ENCODE assay signal across 1 cellular context in genomic region chr6:2858678-2859324, GRCh38.
TF ChIP-seq lines count a peak whose summit lies in the region.

No MANE protein-coding gene starts in this region.

TF ChIP-seq in K562, 482 proteins besides CTCF, POLR2A, EP300 and RAD21 (continued from another document and continues in another):
- no peak for TF ChIP-seq NR2C1 (IDR thresholded peaks at IDR 0.05)
- 0 out of 2 replicates have a peak, but pooled peaks have one; percentile 42 for TF ChIP-seq NR2C1 (tag; IDR thresholded peaks at IDR 0.05)
- no peak for TF ChIP-seq ZNF140 (CRISPR knock-in tag; IDR thresholded peaks at IDR 0.05)
- TF ChIP-seq ZKSCAN1 (IDR thresholded peaks at IDR 0.05; ENCODE audit: low read depth, low read length): no peak
- TF ChIP-seq HIVEP1 (CRISPR knock-in tag; IDR thresholded peaks at IDR 0.05): no peak
- TF ChIP-seq MEF2A (IDR thresholded peaks at IDR 0.05; ENCODE audit: control insufficient read depth, low read depth, low read length): no peak
- TF ChIP-seq GATAD2A (IDR thresholded peaks at IDR 0.05): 0 out of 2 replicates have a peak, but pooled peaks have one; percentile 25
- no peak for TF ChIP-seq PML (IDR thresholded peaks at IDR 0.05; ENCODE audit: low read length)
- no peak for TF ChIP-seq PHB2 (IDR thresholded peaks at IDR 0.05; ENCODE audit: low read depth)
- TF ChIP-seq SRF (CRISPR knock-in tag; IDR thresholded peaks at IDR 0.05): no peak
- TF ChIP-seq, protein P1, sequence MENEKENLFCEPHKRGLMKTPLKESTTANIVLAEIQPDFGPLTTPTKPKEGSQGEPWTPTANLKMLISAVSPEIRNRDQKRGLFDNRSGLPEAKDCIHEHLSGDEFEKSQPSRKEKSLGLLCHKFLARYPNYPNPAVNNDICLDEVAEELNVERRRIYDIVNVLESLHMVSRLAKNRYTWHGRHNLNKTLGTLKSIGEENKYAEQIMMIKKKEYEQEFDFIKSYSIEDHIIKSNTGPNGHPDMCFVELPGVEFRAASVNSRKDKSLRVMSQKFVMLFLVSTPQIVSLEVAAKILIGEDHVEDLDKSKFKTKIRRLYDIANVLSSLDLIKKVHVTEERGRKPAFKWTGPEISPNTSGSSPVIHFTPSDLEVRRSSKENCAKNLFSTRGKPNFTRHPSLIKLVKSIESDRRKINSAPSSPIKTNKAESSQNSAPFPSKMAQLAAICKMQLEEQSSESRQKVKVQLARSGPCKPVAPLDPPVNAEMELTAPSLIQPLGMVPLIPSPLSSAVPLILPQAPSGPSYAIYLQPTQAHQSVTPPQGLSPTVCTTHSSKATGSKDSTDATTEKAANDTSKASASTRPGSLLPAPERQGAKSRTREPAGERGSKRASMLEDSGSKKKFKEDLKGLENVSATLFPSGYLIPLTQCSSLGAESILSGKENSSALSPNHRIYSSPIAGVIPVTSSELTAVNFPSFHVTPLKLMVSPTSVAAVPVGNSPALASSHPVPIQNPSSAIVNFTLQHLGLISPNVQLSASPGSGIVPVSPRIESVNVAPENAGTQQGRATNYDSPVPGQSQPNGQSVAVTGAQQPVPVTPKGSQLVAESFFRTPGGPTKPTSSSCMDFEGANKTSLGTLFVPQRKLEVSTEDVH (IDR thresholded peaks at IDR 0.05; ENCODE audit: low read depth, partially characterized antibody): no peak
- TF ChIP-seq ZNF175 (CRISPR knock-in tag; IDR thresholded peaks at IDR 0.05; ENCODE audit: low read depth): no peak
- TF ChIP-seq CHD4 (IDR thresholded peaks at IDR 0.05; ENCODE audit: insufficient read depth, insufficient replicate concordance, low read depth, low read length, poor library complexity, severe bottlenecking): no peak
- peak; percentile 70 for TF ChIP-seq ZNF584 (CRISPR knock-in tag; IDR thresholded peaks at IDR 0.05; ENCODE audit: low read depth)
- no peak for TF ChIP-seq TAL1 (IDR thresholded peaks at IDR 0.05)
- TF ChIP-seq ETV6 (IDR thresholded peaks at IDR 0.05; ENCODE audit: borderline replicate concordance in 1 of 2, low read depth in 2 of 2, low read length in 1 of 2): no peak
- TF ChIP-seq ETV6 (CRISPR knock-in tag; IDR thresholded peaks at IDR 0.05; ENCODE audit: borderline replicate concordance): no peak
- TF ChIP-seq, protein P2, sequence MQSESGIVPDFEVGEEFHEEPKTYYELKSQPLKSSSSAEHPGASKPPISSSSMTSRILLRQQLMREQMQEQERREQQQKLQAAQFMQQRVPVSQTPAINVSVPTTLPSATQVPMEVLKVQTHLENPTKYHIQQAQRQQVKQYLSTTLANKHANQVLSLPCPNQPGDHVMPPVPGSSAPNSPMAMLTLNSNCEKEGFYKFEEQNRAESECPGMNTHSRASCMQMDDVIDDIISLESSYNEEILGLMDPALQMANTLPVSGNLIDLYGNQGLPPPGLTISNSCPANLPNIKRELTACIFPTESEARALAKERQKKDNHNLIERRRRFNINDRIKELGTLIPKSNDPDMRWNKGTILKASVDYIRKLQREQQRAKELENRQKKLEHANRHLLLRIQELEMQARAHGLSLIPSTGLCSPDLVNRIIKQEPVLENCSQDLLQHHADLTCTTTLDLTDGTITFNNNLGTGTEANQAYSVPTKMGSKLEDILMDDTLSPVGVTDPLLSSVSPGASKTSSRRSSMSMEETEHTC (IDR thresholded peaks at IDR 0.05): no peak
- no peak for TF ChIP-seq POLR2AphosphoS2 (IDR thresholded peaks at IDR 0.05; ENCODE audit: low read length)
- peak; percentile 94 for TF ChIP-seq TOE1 (IDR thresholded peaks at IDR 0.05; ENCODE audit: borderline replicate concordance)
- no peak for TF ChIP-seq TOE1 (CRISPR knock-in tag; IDR thresholded peaks at IDR 0.05; ENCODE audit: borderline replicate concordance, low read depth)
- no peak for TF ChIP-seq SMAD1 (IDR thresholded peaks at IDR 0.05; ENCODE audit: low read depth, low read length, partially characterized antibody)
- TF ChIP-seq, protein P3, sequence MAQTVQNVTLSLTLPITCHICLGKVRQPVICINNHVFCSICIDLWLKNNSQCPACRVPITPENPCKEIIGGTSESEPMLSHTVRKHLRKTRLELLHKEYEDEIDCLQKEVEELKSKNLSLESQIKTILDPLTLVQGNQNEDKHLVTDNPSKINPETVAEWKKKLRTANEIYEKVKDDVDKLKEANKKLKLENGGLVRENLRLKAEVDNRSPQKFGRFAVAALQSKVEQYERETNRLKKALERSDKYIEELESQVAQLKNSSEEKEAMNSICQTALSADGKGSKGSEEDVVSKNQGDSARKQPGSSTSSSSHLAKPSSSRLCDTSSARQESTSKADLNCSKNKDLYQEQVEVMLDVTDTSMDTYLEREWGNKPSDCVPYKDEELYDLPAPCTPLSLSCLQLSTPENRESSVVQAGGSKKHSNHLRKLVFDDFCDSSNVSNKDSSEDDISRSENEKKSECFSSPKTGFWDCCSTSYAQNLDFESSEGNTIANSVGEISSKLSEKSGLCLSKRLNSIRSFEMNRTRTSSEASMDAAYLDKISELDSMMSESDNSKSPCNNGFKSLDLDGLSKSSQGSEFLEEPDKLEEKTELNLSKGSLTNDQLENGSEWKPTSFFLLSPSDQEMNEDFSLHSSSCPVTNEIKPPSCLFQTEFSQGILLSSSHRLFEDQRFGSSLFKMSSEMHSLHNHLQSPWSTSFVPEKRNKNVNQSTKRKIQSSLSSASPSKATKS (CRISPR knock-in tag; IDR thresholded peaks at IDR 0.05): no peak
- peak; percentile 70; the same call in 1 of the 2 replicates for TF ChIP-seq ZKSCAN8 (CRISPR knock-in tag; IDR thresholded peaks at IDR 0.05)
- TF ChIP-seq ARID3A (IDR thresholded peaks at IDR 0.05; ENCODE audit: borderline replicate concordance, low read depth, low read length): no peak
- TF ChIP-seq TFE3 (CRISPR knock-in tag; IDR thresholded peaks at IDR 0.05): peak; percentile 97
- no peak for TF ChIP-seq TCF7L2 (IDR thresholded peaks at IDR 0.05; ENCODE audit: low read depth, low read length)
- TF ChIP-seq ZFP30 (CRISPR knock-in tag; IDR thresholded peaks at IDR 0.05; ENCODE audit: borderline replicate concordance): no peak
- TF ChIP-seq HMG20B (CRISPR knock-in tag; IDR thresholded peaks at IDR 0.05): no peak
- TF ChIP-seq ZNF57 (CRISPR knock-in tag; IDR thresholded peaks at IDR 0.05): no peak
- no peak for TF ChIP-seq HDAC6 (IDR thresholded peaks at IDR 0.05; ENCODE audit: low read depth, low read length)
- TF ChIP-seq CBX2 (IDR thresholded peaks at IDR 0.05; ENCODE audit: insufficient read depth, low read length, poor library complexity, severe bottlenecking): no peak
- TF ChIP-seq ZNF589 (CRISPR knock-in tag; IDR thresholded peaks at IDR 0.05; ENCODE audit: low read depth): no peak; the same call in 1 of the 2 replicates
- no peak for TF ChIP-seq SUPT5H (IDR thresholded peaks at IDR 0.05)
- TF ChIP-seq TEAD2 (tag; IDR thresholded peaks at IDR 0.05): no peak
- TF ChIP-seq NR2C2 (CRISPR knock-in tag; IDR thresholded peaks at IDR 0.05): no peak
- TF ChIP-seq NR2C2 (tag; IDR thresholded peaks at IDR 0.05): 0 out of 2 replicates have a peak, but pooled peaks have one; percentile 4
- TF ChIP-seq NR0B1 (IDR thresholded peaks at IDR 0.05; ENCODE audit: partially characterized antibody): no peak
- TF ChIP-seq MECOM (CRISPR knock-in tag; IDR thresholded peaks at IDR 0.05): peak; percentile 69; the same call in 1 of the 2 replicates
- no peak for TF ChIP-seq RBM39 (optimal IDR thresholded peaks at IDR 0.05; ENCODE audit: low read depth, low read length)
- no peak for TF ChIP-seq ZNF184 (CRISPR knock-in tag; IDR thresholded peaks at IDR 0.05)
- TF ChIP-seq ZNF76 (CRISPR knock-in tag; IDR thresholded peaks at IDR 0.05; ENCODE audit: borderline replicate concordance): no peak
- TF ChIP-seq, protein P4, sequence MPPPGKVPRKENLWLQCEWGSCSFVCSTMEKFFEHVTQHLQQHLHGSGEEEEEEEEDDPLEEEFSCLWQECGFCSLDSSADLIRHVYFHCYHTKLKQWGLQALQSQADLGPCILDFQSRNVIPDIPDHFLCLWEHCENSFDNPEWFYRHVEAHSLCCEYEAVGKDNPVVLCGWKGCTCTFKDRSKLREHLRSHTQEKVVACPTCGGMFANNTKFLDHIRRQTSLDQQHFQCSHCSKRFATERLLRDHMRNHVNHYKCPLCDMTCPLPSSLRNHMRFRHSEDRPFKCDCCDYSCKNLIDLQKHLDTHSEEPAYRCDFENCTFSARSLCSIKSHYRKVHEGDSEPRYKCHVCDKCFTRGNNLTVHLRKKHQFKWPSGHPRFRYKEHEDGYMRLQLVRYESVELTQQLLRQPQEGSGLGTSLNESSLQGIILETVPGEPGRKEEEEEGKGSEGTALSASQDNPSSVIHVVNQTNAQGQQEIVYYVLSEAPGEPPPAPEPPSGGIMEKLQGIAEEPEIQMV (tag; conservative IDR thresholded peaks at IDR 0.05; ENCODE audit: low read depth): 0 out of 2 replicates have a peak, but pooled peaks have one; percentile 63
- TF ChIP-seq, protein P5, sequence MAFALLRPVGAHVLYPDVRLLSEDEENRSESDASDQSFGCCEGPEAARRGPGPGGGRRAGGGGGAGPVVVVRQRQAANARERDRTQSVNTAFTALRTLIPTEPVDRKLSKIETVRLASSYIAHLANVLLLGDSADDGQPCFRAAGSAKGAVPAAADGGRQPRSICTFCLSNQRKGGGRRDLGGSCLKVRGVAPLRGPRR (CRISPR knock-in tag; IDR thresholded peaks at IDR 0.05): peak; percentile 79; the same call in 1 of the 2 replicates
- no peak for TF ChIP-seq ZNF511 (CRISPR knock-in tag; IDR thresholded peaks at IDR 0.05)
- TF ChIP-seq NCOA2 (IDR thresholded peaks at IDR 0.05; ENCODE audit: partially characterized antibody in 2 of 2): no peak
- TF ChIP-seq THRA (IDR thresholded peaks at IDR 0.05): no peak
- TF ChIP-seq SIRT6 (IDR thresholded peaks at IDR 0.05; ENCODE audit: low read depth, low read length): no peak
- no peak for TF ChIP-seq ZNF695 (CRISPR knock-in tag; IDR thresholded peaks at IDR 0.05)
- no peak for TF ChIP-seq MEIS2 (IDR thresholded peaks at IDR 0.05; ENCODE audit: partially characterized antibody)
- TF ChIP-seq, protein P6, sequence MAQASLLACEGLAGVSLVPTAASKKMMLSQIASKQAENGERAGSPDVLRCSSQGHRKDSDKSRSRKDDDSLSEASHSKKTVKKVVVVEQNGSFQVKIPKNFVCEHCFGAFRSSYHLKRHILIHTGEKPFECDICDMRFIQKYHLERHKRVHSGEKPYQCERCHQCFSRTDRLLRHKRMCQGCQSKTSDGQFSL (CRISPR knock-in tag; IDR thresholded peaks at IDR 0.05): no peak
- TF ChIP-seq, protein P6 (tag; IDR thresholded peaks at IDR 0.05): no peak
- no peak for TF ChIP-seq ELK1 (CRISPR knock-in tag; IDR thresholded peaks at IDR 0.05)
